18 cellular contexts compared by ENCODE assay signal in genomic region chr12:24889403-24889802, GRCh38. TPM values are rescaled to one million over a fixed set of nuclear protein-coding genes. Genes with fewer than 3 reads are reported as not detected.
DNase-seq lines count a peak whose midpoint lies in the region; ATAC-seq, FAIRE-seq and TF ChIP-seq lines count a peak whose summit lies in the region.
"Had no signal": no experiment of that assay in that cellular context is flagged by ENCODE, and none has a peak within 500 bp of the region (broad histone marks: within the 10 kb centered on the region; RNA-seq: fewer than 3 reads in every experiment).

No MANE protein-coding gene starts in this region.

- H3K4me3 Mint-ChIP-seq in nephron progenitor cell = no peak overlapping the region
- no peak overlapping the region for H3K4me3 Mint-ChIP-seq in activated T-helper 17 cell treated with anti-CD3 and anti-CD28 coated beads, Interleukin-2, amount 50 U/mL, for 72 hours
- H3K4me3 Mint-ChIP-seq: CD14-positive monocyte had no signal

- H3K4me2 ChIP-seq in endothelial cell of umbilical vein (ENCODE audit: insufficient read depth, low read length) = no peak overlapping the region

- H3K27ac ChIP-seq in endothelial cell of umbilical vein (ENCODE audit: insufficient read depth, low read depth, low read length) = peak overlapping the region; percentile 32

- FAIRE-seq in endothelial cell of umbilical vein (lab: Jason Lieb, UNC) = peak; percentile 43

- DNase-seq in ELF-1 (ENCODE audit: low read depth, low spot score) (peak; percentile 44), SK-N-DZ (ENCODE audit: low spot score) (peak; percentile 49), endothelial cell of umbilical vein (ENCODE audit: low read depth, low spot score) (peak; percentile 61), nephron progenitor cell (no peak), iPS-NIHi11 (ENCODE audit: low spot score) (no peak), cerebellum (ENCODE audit: low spot score) (no peak)
- DNase-seq: 8988T, DMS79 treated with DMSO at 0.1 percent for 48 hours, H7, NCI-H1105, NCI-H2227 treated with DMSO at 0.1 percent for 48 hours, NCI-H524 treated with DMSO at 0.1 percent for 48 hours, PC-3, RPMI8226, SIG-M5 had no signal

- no peak overlapping the region for H3K9ac ChIP-seq in endothelial cell of umbilical vein (replicated peaks; ENCODE audit: extremely low read depth, insufficient read depth, low read length)

- peak overlapping the region; percentile 72 for H3K27ac Mint-ChIP-seq in nephron progenitor cell
- no peak overlapping the region for H3K27ac Mint-ChIP-seq in activated T-helper 17 cell treated with anti-CD3 and anti-CD28 coated beads, Interleukin-2, amount 50 U/mL, for 72 hours
- H3K27ac Mint-ChIP-seq: CD14-positive monocyte had no signal

- H3K9me3 ChIP-seq in endothelial cell of umbilical vein (replicated peaks; ENCODE audit: control insufficient read depth, insufficient read depth, low read length) = no peaks in the 10 kb centered on the region

- peaks cover 21% of the 10 kb centered on the region for H3K4me1 ChIP-seq in endothelial cell of umbilical vein (ENCODE audit: control insufficient read depth, extremely low read depth, insufficient read depth, low read length)

- H3K27me3 Mint-ChIP-seq in nephron progenitor cell (ENCODE audit: low read depth, poor library complexity) = peaks cover 3% of the 10 kb centered on the region
- H3K27me3 Mint-ChIP-seq in activated T-helper 17 cell treated with anti-CD3 and anti-CD28 coated beads, Interleukin-2, amount 50 U/mL, for 72 hours = peaks cover 5% of the 10 kb centered on the region

- H3K9me3 Mint-ChIP-seq in nephron progenitor cell = no peaks in the 10 kb centered on the region
- H3K9me3 Mint-ChIP-seq in activated T-helper 17 cell treated with anti-CD3 and anti-CD28 coated beads, Interleukin-2, amount 50 U/mL, for 72 hours = no peaks in the 10 kb centered on the region
- H3K9me3 Mint-ChIP-seq: CD14-positive monocyte had no signal

- intact Hi-C loops in endothelial cell of umbilical vein (cut with micrococcal nuclease) = no loop called here

- BruUV-seq in endothelial cell of umbilical vein (replicated peaks; lab: Mats Ljungman, UMichigan) = no TSS peak

- H2AFZ ChIP-seq in endothelial cell of umbilical vein (ENCODE audit: low read depth, low read length) = no peak overlapping the region

- no peaks in the 10 kb centered on the region for H4K20me1 ChIP-seq in endothelial cell of umbilical vein (replicated peaks; ENCODE audit: control insufficient read depth, extremely low read depth, insufficient read depth, low read length)

- H3K9me1 ChIP-seq in endothelial cell of umbilical vein (replicated peaks; ENCODE audit: control insufficient read depth, extremely low read depth, insufficient read depth, low read length) = no peaks in the 10 kb centered on the region

- H3K79me2 ChIP-seq in endothelial cell of umbilical vein (ENCODE audit: control insufficient read depth, insufficient read depth, low read length) = peaks cover 55% of the 10 kb centered on the region

- H3K36me3 ChIP-seq in endothelial cell of umbilical vein (ENCODE audit: control insufficient read depth in 2 of 2, extremely low read depth in 1 of 2, insufficient read depth in 2 of 2, low read length in 2 of 2) = peaks cover 3 to 8% of the 10 kb centered on the region in 2 experiments

- CTCF ChIA-PET in endothelial cell of umbilical vein (lab: Charles Lee) = interaction anchor here (2.3 kb wide), 1 partner anchor 36 kb away, joined by 7 read pairs; no protein-coding TSS in a partner anchor

- peaks cover 12% of the 10 kb centered on the region for H3K4me1 Mint-ChIP-seq in nephron progenitor cell
- H3K4me1 Mint-ChIP-seq in activated T-helper 17 cell treated with anti-CD3 and anti-CD28 coated beads, Interleukin-2, amount 50 U/mL, for 72 hours = no peaks in the 10 kb centered on the region
- H3K4me1 Mint-ChIP-seq: CD14-positive monocyte had no signal

- no peak for ATAC-seq in activated T-helper 17 cell treated with anti-CD3 and anti-CD28 coated beads, Interleukin-2, amount 50 U/mL, for 72 hours (replicated peaks)
- ATAC-seq in HG03025 (IDR thresholded peaks at IDR 0.05; ENCODE audit: low FRiP score, unreplicated experiment) = no peak
- ATAC-seq: PC-3 had no signal

- POLR2A ChIA-PET in endothelial cell of umbilical vein (lab: Charles Lee) = no interaction called here

- no peaks in the 10 kb centered on the region for H3K27me3 ChIP-seq in endothelial cell of umbilical vein (ENCODE audit: control insufficient read depth in 2 of 2, insufficient read depth in 2 of 2, low read length in 2 of 2)

- H3K36me3 Mint-ChIP-seq in nephron progenitor cell (ENCODE audit: low read depth) = peaks cover 42% of the 10 kb centered on the region
- H3K36me3 Mint-ChIP-seq in activated T-helper 17 cell treated with anti-CD3 and anti-CD28 coated beads, Interleukin-2, amount 50 U/mL, for 72 hours (ENCODE audit: low read depth) = no peaks in the 10 kb centered on the region

- TF ChIP-seq POLR2A in endothelial cell of umbilical vein (IDR thresholded peaks at IDR 0.05; ENCODE audit: low read depth, low read length) = no peak

- no peak overlapping the region for H3K4me3 ChIP-seq in endothelial cell of umbilical vein (replicated peaks in 1 of 3; ENCODE audit: insufficient read depth in 1 of 3, low read depth in 1 of 3, low read length in 3 of 3)

- dilution Hi-C loops in endothelial cell of umbilical vein (cut with MboI; ENCODE audit: extremely low pct_ligation_motif_present, low sequenced_read_pairs) = no loop called here

- TF ChIP-seq CTCF in endothelial cell of umbilical vein (IDR thresholded peaks at IDR 0.05; ENCODE audit: extremely low read depth in 1 of 2, insufficient read depth in 1 of 2, low read depth in 1 of 2, low read length in 2 of 2) (no peak), nephron progenitor cell (IDR thresholded peaks at IDR 0.05) (no peak)

TF ChIP-seq in endothelial cell of umbilical vein, 7 proteins besides CTCF, POLR2A, EP300 and RAD21:
- TF ChIP-seq GATA2 (IDR thresholded peaks at IDR 0.05; ENCODE audit: insufficient read depth, insufficient read length, low read depth, low read length) = no peak
- TF ChIP-seq POLR2AphosphoS5 (IDR thresholded peaks at IDR 0.05; ENCODE audit: insufficient read depth, low read depth, low read length) = no peak
- TF ChIP-seq FOS (IDR thresholded peaks at IDR 0.05; ENCODE audit: borderline replicate concordance, insufficient read depth, low read length) = no peak
- TF ChIP-seq MYC (IDR thresholded peaks at IDR 0.05; ENCODE audit: low read depth, low read length) = no peak
- no peak for TF ChIP-seq JUN (IDR thresholded peaks at IDR 0.05; ENCODE audit: borderline replicate concordance, insufficient read depth, insufficient read length, low read depth)
- TF ChIP-seq EZH2 (IDR thresholded peaks at IDR 0.05; ENCODE audit: borderline replicate concordance, low read depth, low read length, severe bottlenecking) = no peak
- no peak for TF ChIP-seq MAX (IDR thresholded peaks at IDR 0.05; ENCODE audit: insufficient read depth, insufficient read length)

RNA-seq across cellular contexts. Expression of gene BCAT1, which starts 59.5 kb away (rescaled TPM):
- 70.1 and 74.8 TPM in 2 replicates for polyA plus RNA-seq in SK-N-DZ (2014; cell fraction: cytosol; rRNA removed)
- polyA plus RNA-seq in SK-N-DZ (2014; cell fraction: nucleus; rRNA removed) = 41.3 and 41.6 TPM in 2 replicates
- 267 and 296 TPM in 2 replicates for total RNA-seq in endothelial cell of umbilical vein
- 13.5 and 21.6 TPM in 2 replicates for polyA plus RNA-seq in endothelial cell of umbilical vein
- polyA plus RNA-seq in endothelial cell of umbilical vein (2011; cell fraction: cytosol; rRNA removed) = 24.8 and 26.2 TPM in 2 replicates
- 32.4 and 41.5 TPM in 2 replicates for polyA plus RNA-seq in endothelial cell of umbilical vein (2011; cell fraction: nucleus; rRNA removed)
- polyA plus RNA-seq in endothelial cell of umbilical vein (2012) = 88.2 and 130 TPM in 2 replicates
- 112 and 113 TPM in 2 replicates for polyA minus RNA-seq in endothelial cell of umbilical vein
- not detected for polyA minus RNA-seq in endothelial cell of umbilical vein (2011; cell fraction: cytosol; rRNA and poly(A)+ RNA removed)
- polyA minus RNA-seq in endothelial cell of umbilical vein (2011; cell fraction: nucleus; rRNA and poly(A)+ RNA removed) = 87.1 and 122 TPM in 2 replicates
- total RNA-seq in activated T-helper 17 cell treated with anti-CD3 and anti-CD28 coated beads, Interleukin-2, amount 50 U/mL, for 72 hours = 10 to 100 TPM; 21.3 to 68.8 TPM
- total RNA-seq in cerebellum = 50.1 TPM
- total RNA-seq: PC-3 had no signal

Comparison
In these comparisons a context has a peak if more than half of its experiments do, and no peak if none do; other contexts are left out.
1. DNase-seq: peak in ELF-1 (single experiment), SK-N-DZ (single experiment) and endothelial cell of umbilical vein (single experiment); none in nephron progenitor cell (single experiment), iPS-NIHi11 (single experiment) and cerebellum (single experiment).